ENCODE assay signal across 37 cellular contexts in the genomic region with DNA sequence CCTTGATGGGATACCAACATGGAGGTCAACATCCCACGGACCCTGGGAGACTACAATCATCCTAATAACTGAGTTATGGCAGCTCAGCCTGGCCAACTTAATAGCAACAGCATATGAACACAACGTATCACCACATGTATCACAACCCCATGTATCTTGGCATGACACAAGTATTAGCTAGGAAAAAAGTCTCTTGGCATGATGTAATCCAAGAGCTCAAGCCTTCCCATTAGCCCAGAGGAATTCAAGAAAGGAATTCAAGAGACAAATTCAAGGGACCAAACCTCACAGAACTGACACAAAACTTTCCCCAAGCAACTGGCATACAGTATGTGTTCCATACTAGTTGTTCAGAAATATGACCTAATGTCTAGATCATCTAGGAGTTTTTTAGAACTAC.
A peak's percentile ranks its signal among the peaks of the same experiment; 100 is the strongest.
DNase-seq lines count a peak whose midpoint lies in the region; ATAC-seq, FAIRE-seq and TF ChIP-seq lines count a peak whose summit lies in the region.
"Had no signal": no experiment of that assay in that cellular context is flagged by ENCODE, and none has a peak within 500 bp of the region (broad histone marks: within the 10 kb centered on the region; RNA-seq: fewer than 3 reads in every experiment).

No MANE protein-coding gene starts in this region.

- H3K27ac Mint-ChIP-seq in astrocyte (ENCODE audit: unreplicated experiment) = peak overlapping the region; percentile 27
- H3K27ac Mint-ChIP-seq: activated naive CD4-positive, alpha-beta T cell treated with anti-CD3 and anti-CD28 coated beads, Interleukin-2, amount 50 U/mL, for 72 hours; neural progenitor cell; stimulated activated naive CD8-positive, alpha-beta T cell treated with anti-CD3 and anti-CD28 coated beads, Interleukin-15, Interleukin-2, amounts not matched to agents 100 ng/mL and 50 ng/mL, for 24 hours had no signal

- H3K9ac ChIP-seq in astrocyte (ENCODE audit: low read length) = no peak overlapping the region
- no peak overlapping the region for H3K9ac ChIP-seq in keratinocyte (ENCODE audit: control insufficient read depth, extremely low read depth, insufficient read depth, low read length)
- H3K9ac ChIP-seq: neural progenitor cell, parathyroid adenoma had no signal

- FAIRE-seq in astrocyte (lab: Jason Lieb, UNC) (no peak), keratinocyte (lab: Jason Lieb, UNC) (peak; percentile 48)
- FAIRE-seq: G401.6, HepG2, RCC 7860 had no signal

- H3K9me3 Mint-ChIP-seq in astrocyte (ENCODE audit: unreplicated experiment) = peaks cover 2% of the 10 kb centered on the region
- H3K9me3 Mint-ChIP-seq: neural progenitor cell; stimulated activated naive CD8-positive, alpha-beta T cell treated with anti-CD3 and anti-CD28 coated beads, Interleukin-15, Interleukin-2, amounts not matched to agents 100 ng/mL and 50 ng/mL, for 24 hours had no signal

- ATAC-seq in thoracic aorta (ENCODE audit: insufficient number of reproducible peaks, low FRiP score, low read depth) (no peak), HG02870 (IDR thresholded peaks at IDR 0.05; ENCODE audit: unreplicated experiment) (no peak)
- ATAC-seq: activated naive CD4-positive, alpha-beta T cell treated with anti-CD3 and anti-CD28 coated beads, Interleukin-2, amount 50 U/mL, for 72 hours; HepG2; left colon had no signal

- TF ChIP-seq CTCF in astrocyte (IDR thresholded peaks at IDR 0.05; ENCODE audit: insufficient read depth, low read depth, low read length) = no peak
- no peak for TF ChIP-seq CTCF in keratinocyte (optimal IDR thresholded peaks at IDR 0.05 in 1 of 3, IDR thresholded peaks at IDR 0.05 in 1 of 3, conservative IDR thresholded peaks at IDR 0.05 in 1 of 3; ENCODE audit: extremely low read depth in 1 of 3, insufficient read depth in 2 of 3, low read length in 3 of 3)
- no peak for TF ChIP-seq CTCF in thoracic aorta (IDR thresholded peaks at IDR 0.05)

- H3K36me3 Mint-ChIP-seq in astrocyte (ENCODE audit: low read depth, unreplicated experiment) = peaks cover 2% of the 10 kb centered on the region
- H3K36me3 Mint-ChIP-seq: activated naive CD4-positive, alpha-beta T cell treated with anti-CD3 and anti-CD28 coated beads, Interleukin-2, amount 50 U/mL, for 72 hours; neural progenitor cell had no signal

- no peaks in the 10 kb centered on the region for H3K36me3 ChIP-seq in astrocyte (ENCODE audit: insufficient read depth, low read length)
- H3K36me3 ChIP-seq in keratinocyte (ENCODE audit: control insufficient read depth in 2 of 2, extremely low read depth in 1 of 2, insufficient read depth in 2 of 2, low read length in 2 of 2) = no peaks in the 10 kb centered on the region
- no peaks in the 10 kb centered on the region for H3K36me3 ChIP-seq in thoracic aorta
- H3K36me3 ChIP-seq: cardiac muscle cell, colonic mucosa, esophagus muscularis mucosa, gastrocnemius medialis, neural progenitor cell, right atrium auricular region, SJSA1, spleen, vagina, WERI-Rb-1 had no signal

- dilution Hi-C loops in keratinocyte (cut with MboI; ENCODE audit: extremely low pct_ligation_motif_present, low sequenced_read_pairs) = no loop called here

- no peak overlapping the region for H3K4me3 Mint-ChIP-seq in astrocyte (ENCODE audit: unreplicated experiment)
- H3K4me3 Mint-ChIP-seq: neural progenitor cell; stimulated activated naive CD8-positive, alpha-beta T cell treated with anti-CD3 and anti-CD28 coated beads, Interleukin-15, Interleukin-2, amounts not matched to agents 100 ng/mL and 50 ng/mL, for 24 hours had no signal

- peaks cover 14% of the 10 kb centered on the region for H3K4me1 Mint-ChIP-seq in astrocyte (ENCODE audit: low read depth, unreplicated experiment)
- H3K4me1 Mint-ChIP-seq: neural progenitor cell had no signal

- H3K4me1 ChIP-seq in astrocyte (ENCODE audit: insufficient read depth, low read length) = peaks cover 31% of the 10 kb centered on the region
- H3K4me1 ChIP-seq in keratinocyte (ENCODE audit: control insufficient read depth, extremely low read depth, insufficient read depth, low read length) = peaks cover 12% of the 10 kb centered on the region
- H3K4me1 ChIP-seq in thoracic aorta (ENCODE audit: control insufficient read depth in 1 of 2, low read depth in 2 of 2) = peaks cover 17 to 54% of the 10 kb centered on the region in 2 donors
- H3K4me1 ChIP-seq: Caco-2, colonic mucosa, gastrocnemius medialis, neural progenitor cell, parathyroid adenoma, SJSA1, spleen had no signal

- peaks cover 2% of the 10 kb centered on the region for H3K27me3 Mint-ChIP-seq in astrocyte (ENCODE audit: low read depth, unreplicated experiment)

- H3K27ac ChIP-seq in astrocyte (ENCODE audit: low read depth, low read length) = peak overlapping the region; percentile 70
- H3K27ac ChIP-seq in keratinocyte (ENCODE audit: control insufficient read depth, insufficient read depth, low read length) = no peak overlapping the region
- H3K27ac ChIP-seq in thoracic aorta = peak overlapping the region; percentile 79 to 80
- H3K27ac ChIP-seq: C4-2B, cardiac muscle cell, colonic mucosa, esophagus muscularis mucosa, neural progenitor cell, parathyroid adenoma, SJSA1, spleen, vagina, WERI-Rb-1 had no signal

- H3K4me2 ChIP-seq in astrocyte (ENCODE audit: low read length) (peak overlapping the region; percentile 40), keratinocyte (ENCODE audit: control insufficient read depth, extremely low read depth, insufficient read depth, low read depth, low read length) (no peak overlapping the region)
- H3K4me2 ChIP-seq: neural progenitor cell had no signal

- DNase-seq in GM03348 (ENCODE audit: low spot score) (peak; percentile 27), astrocyte (ENCODE audit: low read depth) (peak; percentile 67), keratinocyte (ENCODE audit: low read depth, low spot score) (no peak), thoracic aorta (ENCODE audit: low spot score) (no peak), NCI-H226 (no peak), mesenteric fat pad (ENCODE audit: low spot score) (no peak)
- DNase-seq: activated CD4-positive, alpha-beta T cell treated with anti-CD3 and anti-CD28 coated beads for 4 hours; amygdala; Caco-2; colonic mucosa; HCEC 1CT; Kasumi-1; left colon; MV-4-11; NCI-H1436; NCI-H2081 treated with DMSO at 0.1 percent for 48 hours; NCI-H748 treated with DMSO at 0.1 percent for 48 hours; spleen; stimulated activated CD4-positive, alpha-beta T cell treated with anti-CD3 and anti-CD28 coated beads, Interleukin-2, amount 100 ng/mL, for 24 hours; T-helper 9 cell; testis; WERI-Rb-1 had no signal

- H3K4me3 ChIP-seq in astrocyte (ENCODE audit: insufficient read depth, low read depth, low read length) (no peak overlapping the region), keratinocyte (ENCODE audit: control insufficient read depth in 2 of 3, extremely low read depth in 1 of 3, insufficient read depth in 2 of 3, low read depth in 1 of 3, low read length in 3 of 3) (no peak overlapping the region), thoracic aorta (no peak overlapping the region)
- H3K4me3 ChIP-seq: cardiac muscle cell, colonic mucosa, esophagus muscularis mucosa, gastrocnemius medialis, neural progenitor cell, right atrium auricular region, SJSA1, spleen, testis, vagina had no signal

- H3K9me1 ChIP-seq in keratinocyte (ENCODE audit: control insufficient read depth, extremely low read depth, insufficient read depth, low read length) = no peaks in the 10 kb centered on the region

- no peaks in the 10 kb centered on the region for H3K9me3 ChIP-seq in astrocyte (ENCODE audit: insufficient read depth, low read depth, low read length)
- no peaks in the 10 kb centered on the region for H3K9me3 ChIP-seq in keratinocyte (ENCODE audit: control insufficient read depth, low read depth, low read length)
- H3K9me3 ChIP-seq in thoracic aorta = no peaks in the 10 kb centered on the region
- H3K9me3 ChIP-seq: Caco-2, colonic mucosa, esophagus muscularis mucosa, gastrocnemius medialis, right atrium auricular region, SJSA1, spleen, testis, vagina had no signal

- H4K20me1 ChIP-seq in astrocyte (ENCODE audit: insufficient read depth, low read length) (no peaks in the 10 kb centered on the region), keratinocyte (ENCODE audit: control insufficient read depth, extremely low read depth, insufficient read depth, low read length) (no peaks in the 10 kb centered on the region)

- H3K27me3 ChIP-seq in astrocyte (ENCODE audit: insufficient read depth, low read length) = no peaks in the 10 kb centered on the region
- H3K27me3 ChIP-seq in keratinocyte (ENCODE audit: control insufficient read depth, extremely low read depth, insufficient read depth, low read length) = no peaks in the 10 kb centered on the region
- no peaks in the 10 kb centered on the region for H3K27me3 ChIP-seq in thoracic aorta (replicated peaks; ENCODE audit: insufficient read depth)
- H3K27me3 ChIP-seq: cardiac muscle cell, colonic mucosa, esophagus muscularis mucosa, gastrocnemius medialis, neural progenitor cell, right atrium auricular region, SJSA1, testis, vagina had no signal

- H3K79me2 ChIP-seq in astrocyte (ENCODE audit: insufficient read depth, low read length) = no peaks in the 10 kb centered on the region
- no peaks in the 10 kb centered on the region for H3K79me2 ChIP-seq in keratinocyte (ENCODE audit: control insufficient read depth, insufficient read depth, low read length)
- H3K79me2 ChIP-seq: parathyroid adenoma had no signal

- H2AFZ ChIP-seq in astrocyte (ENCODE audit: low read depth, low read length) (no peak overlapping the region), keratinocyte (ENCODE audit: control insufficient read depth, low read length) (no peak overlapping the region)
- H2AFZ ChIP-seq: neural progenitor cell, parathyroid adenoma had no signal

Comparison
In these comparisons a context has a peak if more than half of its experiments do, and no peak if none do; other contexts are left out.
1. DNase-seq: peak in GM03348 (single experiment) and astrocyte (single experiment); none in keratinocyte (single experiment), thoracic aorta (single experiment), NCI-H226 (single experiment) and mesenteric fat pad (single experiment).